In genomic region chr5:123119334-123119986, GRCh38 we compare ENCODE assay signal across 11 cellular contexts. TPM values are rescaled to one million over a fixed set of nuclear protein-coding genes. Genes with fewer than 3 reads are reported as not detected.
DNase-seq lines count a peak whose midpoint lies in the region; ATAC-seq and TF ChIP-seq lines count a peak whose summit lies in the region.
"Had no signal": no experiment of that assay in that cellular context is flagged by ENCODE, and none has a peak within 500 bp of the region (broad histone marks: within the 10 kb centered on the region; RNA-seq: fewer than 3 reads in every experiment).

No MANE protein-coding gene starts in this region.

- no peak overlapping the region for H3K27ac ChIP-seq in iPS-18a (ENCODE audit: low read length)
- H3K27ac ChIP-seq: VCaP had no signal

- peak overlapping the region; percentile 25 for H3K4me3 ChIP-seq in iPS-18a (ENCODE audit: low read length)

- POLR2A ChIA-PET in activated CD4-positive, alpha-beta T cell treated with anti-CD3 and anti-CD28 coated beads for 36 hours (lab: Charles Lee), result no interaction called here

- intact Hi-C loops in activated CD4-positive, alpha-beta T cell treated with anti-CD3 and anti-CD28 coated beads for 36 hours (cut with DNase I, micrococcal nuclease), result no loop called here
- intact Hi-C loops in Right ventricle myocardium superior (cut with DNase I), result no loop called here

- no peak for TF ChIP-seq CTCF in type B pancreatic cell (conservative IDR thresholded peaks at IDR 0.05)

- H3K36me3 Mint-ChIP-seq in activated CD4-positive, alpha-beta T cell treated with anti-CD3 and anti-CD28 coated beads for 36 hours (ENCODE audit: low read depth), result no peaks in the 10 kb centered on the region
- H3K36me3 Mint-ChIP-seq in type B pancreatic cell, result no peaks in the 10 kb centered on the region

- no peak overlapping the region for H3K4me3 Mint-ChIP-seq in activated CD4-positive, alpha-beta T cell treated with anti-CD3 and anti-CD28 coated beads for 36 hours
- no peak overlapping the region for H3K4me3 Mint-ChIP-seq in type B pancreatic cell
- H3K4me3 Mint-ChIP-seq: activated naive CD8-positive, alpha-beta T cell treated with anti-CD3 and anti-CD28 coated beads, Interleukin-2, amount 50 U/mL, for 24 hours had no signal

- no peaks in the 10 kb centered on the region for H3K9me3 ChIP-seq in iPS-18a (ENCODE audit: control insufficient read depth, low read depth, low read length)

- H3K9ac ChIP-seq in iPS-18a (ENCODE audit: low read length), result no peak overlapping the region

- H3K27me3 ChIP-seq in iPS-18a (ENCODE audit: control insufficient read depth, insufficient read depth, low read length), result peaks cover 6% of the 10 kb centered on the region

- H3K27me3 Mint-ChIP-seq in activated CD4-positive, alpha-beta T cell treated with anti-CD3 and anti-CD28 coated beads for 36 hours, result peaks cover 30% of the 10 kb centered on the region
- peaks cover 33% of the 10 kb centered on the region for H3K27me3 Mint-ChIP-seq in type B pancreatic cell

- no peaks in the 10 kb centered on the region for H3K36me3 ChIP-seq in iPS-18a (ENCODE audit: control insufficient read depth, low read depth, low read length)

- ATAC-seq in activated CD4-positive, alpha-beta T cell treated with anti-CD3 and anti-CD28 coated beads for 36 hours, result no peak
- ATAC-seq in GM18505 (IDR thresholded peaks at IDR 0.05; ENCODE audit: unreplicated experiment) (no peak), Right ventricle myocardium superior (ENCODE audit: poor library complexity) (no peak)
- ATAC-seq: activated naive CD8-positive, alpha-beta T cell treated with anti-CD3 and anti-CD28 coated beads, Interleukin-2, amount 50 U/mL, for 24 hours had no signal

- TF ChIP-seq POLR2A in GM18505 (IDR thresholded peaks at IDR 0.05; ENCODE audit: borderline replicate concordance, extremely low read depth, insufficient read depth, insufficient read length), result no peak

- CTCF ChIA-PET in activated CD4-positive, alpha-beta T cell treated with anti-CD3 and anti-CD28 coated beads for 36 hours (lab: Charles Lee), result interaction anchor here (1.3 kb wide), 1 partner anchor 67 kb away, joined by 3 read pairs; no protein-coding TSS in a partner anchor

- DNase-seq in activated CD4-positive, alpha-beta T cell treated with anti-CD3 and anti-CD28 coated beads for 36 hours, result peak; percentile 22
- DNase-seq in activated CD4-positive, alpha-beta T cell treated with anti-CD3 and anti-CD28 coated beads, Interleukin-2, amount 50 U/mL, for 1 hour, result no peak
- DNase-seq in SW480 (ENCODE audit: low spot score), result peak; percentile 29
- no peak for DNase-seq in type B pancreatic cell (ENCODE audit: extremely low spot score, unreplicated experiment)
- DNase-seq in COLO829 (ENCODE audit: low spot score), result no peak
- DNase-seq in Right ventricle myocardium superior, result no peak
- DNase-seq: activated naive CD8-positive, alpha-beta T cell treated with anti-CD3 and anti-CD28 coated beads, Interleukin-2, amount 50 U/mL, for 24 hours; NCI-H2171 had no signal

- no peak overlapping the region for H3K27ac Mint-ChIP-seq in activated CD4-positive, alpha-beta T cell treated with anti-CD3 and anti-CD28 coated beads for 36 hours
- peak overlapping the region; percentile 13 for H3K27ac Mint-ChIP-seq in type B pancreatic cell
- H3K27ac Mint-ChIP-seq: activated naive CD8-positive, alpha-beta T cell treated with anti-CD3 and anti-CD28 coated beads, Interleukin-2, amount 50 U/mL, for 24 hours had no signal

- no peaks in the 10 kb centered on the region for H3K9me3 Mint-ChIP-seq in activated CD4-positive, alpha-beta T cell treated with anti-CD3 and anti-CD28 coated beads for 36 hours (ENCODE audit: low read depth)
- no peaks in the 10 kb centered on the region for H3K9me3 Mint-ChIP-seq in type B pancreatic cell
- H3K9me3 Mint-ChIP-seq: activated naive CD8-positive, alpha-beta T cell treated with anti-CD3 and anti-CD28 coated beads, Interleukin-2, amount 50 U/mL, for 24 hours had no signal

- H3K4me1 ChIP-seq in iPS-18a (ENCODE audit: control insufficient read depth, low read depth, low read length), result peaks cover 9% of the 10 kb centered on the region

- no peaks in the 10 kb centered on the region for H3K4me1 Mint-ChIP-seq in activated CD4-positive, alpha-beta T cell treated with anti-CD3 and anti-CD28 coated beads for 36 hours
- H3K4me1 Mint-ChIP-seq in type B pancreatic cell (ENCODE audit: unreplicated experiment), result peaks cover 8% of the 10 kb centered on the region
- H3K4me1 Mint-ChIP-seq: activated naive CD8-positive, alpha-beta T cell treated with anti-CD3 and anti-CD28 coated beads, Interleukin-2, amount 50 U/mL, for 24 hours had no signal

RNA-seq across cellular contexts. Expression of gene PRDM6, which starts 30.4 kb away (rescaled TPM):
- not detected for total RNA-seq in activated CD4-positive, alpha-beta T cell treated with anti-CD3 and anti-CD28 coated beads for 36 hours
- total RNA-seq in type B pancreatic cell (ENCODE audit: low replicate concordance), result 1.1 and 3.2 TPM in 2 replicates
- total RNA-seq in Right ventricle myocardium superior, result 0.75 TPM

Comparison
In these comparisons a context has a peak if more than half of its experiments do, and no peak if none do; other contexts are left out.
1. DNase-seq: peak in activated CD4-positive, alpha-beta T cell treated with anti-CD3 and anti-CD28 coated beads for 36 hours (single experiment) and SW480 (single experiment); none in activated CD4-positive, alpha-beta T cell treated with anti-CD3 and anti-CD28 coated beads, Interleukin-2, amount 50 U/mL, for 1 hour (single experiment), type B pancreatic cell (single experiment), COLO829 (single experiment) and Right ventricle myocardium superior (single experiment).